Comparison of ENCODE assay signal across 16 cellular contexts in the genomic region with DNA sequence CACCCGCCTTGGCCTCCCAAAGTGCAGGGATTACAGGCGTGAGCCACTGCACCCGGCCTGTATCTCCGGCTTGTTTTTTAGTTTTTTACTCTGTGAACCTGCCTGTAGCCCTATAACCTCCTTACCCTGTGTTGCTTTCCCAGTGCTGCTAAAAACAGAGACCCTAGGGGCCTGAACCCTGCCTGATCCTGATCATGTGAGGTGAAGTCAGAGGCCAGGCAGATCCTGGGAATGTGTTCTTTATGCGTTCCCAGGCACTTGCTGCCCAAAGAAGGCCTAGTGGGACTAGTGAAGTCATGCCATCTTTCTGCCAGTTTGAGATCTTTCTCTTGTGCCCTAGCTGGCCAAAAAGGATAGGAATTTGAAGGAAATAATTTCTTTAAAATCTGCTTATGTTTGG. TPM values are rescaled to one million over a fixed set of nuclear protein-coding genes. Genes with fewer than 3 reads are reported as not detected.
DNase-seq lines count a peak whose midpoint lies in the region; ATAC-seq and TF ChIP-seq lines count a peak whose summit lies in the region.
"Had no signal": no experiment of that assay in that cellular context is flagged by ENCODE, and none has a peak within 500 bp of the region (broad histone marks: within the 10 kb centered on the region; RNA-seq: fewer than 3 reads in every experiment).

No MANE protein-coding gene starts in this region.

- no peaks in the 10 kb centered on the region for H3K9me3 Mint-ChIP-seq in activated CD4-positive, alpha-beta T cell treated with anti-CD3 and anti-CD28 coated beads for 36 hours (ENCODE audit: low read depth)
- H3K9me3 Mint-ChIP-seq in endothelial cell (ENCODE audit: unreplicated experiment) = no peaks in the 10 kb centered on the region
- H3K9me3 Mint-ChIP-seq in mesothelial cell of epicardium = no peaks in the 10 kb centered on the region

- H3K27ac ChIP-seq in tibial nerve = peak overlapping the region in 3 of 4 donors; percentile 34 to 97 (median 78)
- H3K27ac ChIP-seq: 22Rv1 had no signal

- peaks cover 27% of the 10 kb centered on the region for H3K4me1 Mint-ChIP-seq in activated CD4-positive, alpha-beta T cell treated with anti-CD3 and anti-CD28 coated beads for 36 hours
- H3K4me1 Mint-ChIP-seq in endothelial cell (ENCODE audit: unreplicated experiment) (peaks cover 16% of the 10 kb centered on the region), mesothelial cell of epicardium (peaks cover 26% of the 10 kb centered on the region)

- no peak for TF ChIP-seq POLR2A in tibial nerve (IDR thresholded peaks at IDR 0.05)

- no peak for TF ChIP-seq CTCF in endothelial cell (IDR thresholded peaks at IDR 0.05; ENCODE audit: unreplicated experiment)
- TF ChIP-seq CTCF in mesothelial cell of epicardium (IDR thresholded peaks at IDR 0.05; ENCODE audit: unreplicated experiment) = no peak
- no peak for TF ChIP-seq CTCF in tibial nerve (IDR thresholded peaks at IDR 0.05)
- TF ChIP-seq CTCF in GM10248 (IDR thresholded peaks at IDR 0.05; ENCODE audit: control extremely low read depth, extremely low read depth, low read depth, missing control alignments) = no peak

- ATAC-seq in activated CD4-positive, alpha-beta T cell treated with anti-CD3 and anti-CD28 coated beads for 36 hours = no peak
- no peak for ATAC-seq in SK-N-SH treated with all-trans-retinoic acid at 6 μM for 48 hours
- ATAC-seq: esophagus mucosa had no signal

- CTCF ChIA-PET in activated CD4-positive, alpha-beta T cell treated with anti-CD3 and anti-CD28 coated beads for 36 hours (lab: Charles Lee) = interaction anchor here (0.6 to 1.9 kb wide), 4 partner anchors 11 to 1741 kb away, joined by 3 to 4 read pairs (median 4); a partner anchor contains a TSS
- CTCF ChIA-PET in GM10248 (lab: Yijun Ruan, JAX) = no interaction called here

- peaks cover 0 to 59% (median 24%) of the 10 kb centered on the region in 4 donors for H3K4me1 ChIP-seq in tibial nerve

- no peaks in the 10 kb centered on the region for H3K27me3 ChIP-seq in tibial nerve

- POLR2A ChIA-PET in activated CD4-positive, alpha-beta T cell treated with anti-CD3 and anti-CD28 coated beads for 36 hours (lab: Charles Lee) = no interaction called here
- POLR2A ChIA-PET in GM10248 (lab: Yijun Ruan, JAX) = no interaction called here

- H3K4me3 Mint-ChIP-seq in activated CD4-positive, alpha-beta T cell treated with anti-CD3 and anti-CD28 coated beads for 36 hours = no peak overlapping the region
- no peak overlapping the region for H3K4me3 Mint-ChIP-seq in endothelial cell (ENCODE audit: unreplicated experiment)
- H3K4me3 Mint-ChIP-seq in mesothelial cell of epicardium = no peak overlapping the region

- intact Hi-C loops in activated CD4-positive, alpha-beta T cell treated with anti-CD3 and anti-CD28 coated beads for 36 hours (cut with DNase I, micrococcal nuclease) = loop anchor here (5.0 to 10.0 kb wide), 3 partner anchors 35 to 555 kb away; a partner anchor contains a TSS

- H3K4me3 ChIP-seq in tibial nerve = no peak overlapping the region

- H3K36me3 ChIP-seq in tibial nerve = peaks cover 0 to 49% (median 13%) of the 10 kb centered on the region in 3 donors

- no peak for DNase-seq in activated CD4-positive, alpha-beta T cell treated with anti-CD3 and anti-CD28 coated beads for 36 hours
- DNase-seq in activated CD4-positive, alpha-beta T cell treated with anti-CD3 and anti-CD28 coated beads, Interleukin-2, amount 50 U/mL, for 48 hours = no peak
- DNase-seq in endothelial cell (ENCODE audit: low spot score) (no peak), mesothelial cell of epicardium (ENCODE audit: low spot score in 2 of 2, unreplicated experiment in 2 of 2) (no peak), tibial nerve (ENCODE audit: low spot score in 2 of 2) (peak; percentile 43 to 54), GM10248 (ENCODE audit: extremely low spot score) (no peak), amygdala (lab: John Stamatoyannopoulos, UW) (no peak)
- DNase-seq: anterior cingulate cortex; Calu3; MV-4-11; NCI-H226; stimulated activated CD4-positive, alpha-beta T cell treated with anti-CD3 and anti-CD28 coated beads, Interleukin-4, amount 100 ng/mL, for 24 hours; T1000 had no signal

- TF ChIP-seq EP300 in tibial nerve (IDR thresholded peaks at IDR 0.05) = peak; percentile 86 to 88

- H3K27ac Mint-ChIP-seq in activated CD4-positive, alpha-beta T cell treated with anti-CD3 and anti-CD28 coated beads for 36 hours = peak overlapping the region; percentile 42
- H3K27ac Mint-ChIP-seq in endothelial cell (ENCODE audit: unreplicated experiment) = peak overlapping the region; percentile 15
- H3K27ac Mint-ChIP-seq in mesothelial cell of epicardium = peak overlapping the region; percentile 66

- 59 to 62% methylated on average over 5 of the region's 5 CpGs for WGBS in tibial nerve, 2 donors

- H3K27me3 Mint-ChIP-seq in activated CD4-positive, alpha-beta T cell treated with anti-CD3 and anti-CD28 coated beads for 36 hours = no peaks in the 10 kb centered on the region
- H3K27me3 Mint-ChIP-seq in endothelial cell (ENCODE audit: unreplicated experiment) (peaks cover 9% of the 10 kb centered on the region), mesothelial cell of epicardium (ENCODE audit: low read depth) (no peaks in the 10 kb centered on the region)

- no peaks in the 10 kb centered on the region for H3K9me3 ChIP-seq in tibial nerve

- H3K36me3 Mint-ChIP-seq in activated CD4-positive, alpha-beta T cell treated with anti-CD3 and anti-CD28 coated beads for 36 hours (ENCODE audit: low read depth) = peaks cover 58% of the 10 kb centered on the region
- H3K36me3 Mint-ChIP-seq in endothelial cell (ENCODE audit: low read depth, unreplicated experiment) (peaks cover 8% of the 10 kb centered on the region), mesothelial cell of epicardium (peaks cover 24% of the 10 kb centered on the region)

TF ChIP-seq in SK-N-SH treated with all-trans-retinoic acid at 6 μM for 48 hours, 23 proteins besides CTCF, POLR2A, EP300 and RAD21 (continues in another document):
- TF ChIP-seq CSDC2 (CRISPR knock-in tag; IDR thresholded peaks at IDR 0.05) (no peak), TCF4 (CRISPR knock-in tag; IDR thresholded peaks at IDR 0.05; ENCODE audit: borderline replicate concordance) (no peak), SNAI2 (CRISPR knock-in tag; IDR thresholded peaks at IDR 0.05) (no peak), ZC3H10 (CRISPR knock-in tag; IDR thresholded peaks at IDR 0.05) (no peak), ZNF70 (CRISPR knock-in tag; IDR thresholded peaks at IDR 0.05) (no peak), ZNF565 (CRISPR knock-in tag; conservative IDR thresholded peaks at IDR 0.05; ENCODE audit: low read depth) (no peak)
- TF ChIP-seq, protein P1, sequence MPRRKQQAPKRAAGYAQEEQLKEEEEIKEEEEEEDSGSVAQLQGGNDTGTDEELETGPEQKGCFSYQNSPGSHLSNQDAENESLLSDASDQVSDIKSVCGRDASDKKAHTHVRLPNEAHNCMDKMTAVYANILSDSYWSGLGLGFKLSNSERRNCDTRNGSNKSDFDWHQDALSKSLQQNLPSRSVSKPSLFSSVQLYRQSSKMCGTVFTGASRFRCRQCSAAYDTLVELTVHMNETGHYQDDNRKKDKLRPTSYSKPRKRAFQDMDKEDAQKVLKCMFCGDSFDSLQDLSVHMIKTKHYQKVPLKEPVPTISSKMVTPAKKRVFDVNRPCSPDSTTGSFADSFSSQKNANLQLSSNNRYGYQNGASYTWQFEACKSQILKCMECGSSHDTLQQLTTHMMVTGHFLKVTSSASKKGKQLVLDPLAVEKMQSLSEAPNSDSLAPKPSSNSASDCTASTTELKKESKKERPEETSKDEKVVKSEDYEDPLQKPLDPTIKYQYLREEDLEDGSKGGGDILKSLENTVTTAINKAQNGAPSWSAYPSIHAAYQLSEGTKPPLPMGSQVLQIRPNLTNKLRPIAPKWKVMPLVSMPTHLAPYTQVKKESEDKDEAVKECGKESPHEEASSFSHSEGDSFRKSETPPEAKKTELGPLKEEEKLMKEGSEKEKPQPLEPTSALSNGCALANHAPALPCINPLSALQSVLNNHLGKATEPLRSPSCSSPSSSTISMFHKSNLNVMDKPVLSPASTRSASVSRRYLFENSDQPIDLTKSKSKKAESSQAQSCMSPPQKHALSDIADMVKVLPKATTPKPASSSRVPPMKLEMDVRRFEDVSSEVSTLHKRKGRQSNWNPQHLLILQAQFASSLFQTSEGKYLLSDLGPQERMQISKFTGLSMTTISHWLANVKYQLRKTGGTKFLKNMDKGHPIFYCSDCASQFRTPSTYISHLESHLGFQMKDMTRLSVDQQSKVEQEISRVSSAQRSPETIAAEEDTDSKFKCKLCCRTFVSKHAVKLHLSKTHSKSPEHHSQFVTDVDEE (CRISPR knock-in tag; IDR thresholded peaks at IDR 0.05) = no peak
- TF ChIP-seq, protein P2, sequence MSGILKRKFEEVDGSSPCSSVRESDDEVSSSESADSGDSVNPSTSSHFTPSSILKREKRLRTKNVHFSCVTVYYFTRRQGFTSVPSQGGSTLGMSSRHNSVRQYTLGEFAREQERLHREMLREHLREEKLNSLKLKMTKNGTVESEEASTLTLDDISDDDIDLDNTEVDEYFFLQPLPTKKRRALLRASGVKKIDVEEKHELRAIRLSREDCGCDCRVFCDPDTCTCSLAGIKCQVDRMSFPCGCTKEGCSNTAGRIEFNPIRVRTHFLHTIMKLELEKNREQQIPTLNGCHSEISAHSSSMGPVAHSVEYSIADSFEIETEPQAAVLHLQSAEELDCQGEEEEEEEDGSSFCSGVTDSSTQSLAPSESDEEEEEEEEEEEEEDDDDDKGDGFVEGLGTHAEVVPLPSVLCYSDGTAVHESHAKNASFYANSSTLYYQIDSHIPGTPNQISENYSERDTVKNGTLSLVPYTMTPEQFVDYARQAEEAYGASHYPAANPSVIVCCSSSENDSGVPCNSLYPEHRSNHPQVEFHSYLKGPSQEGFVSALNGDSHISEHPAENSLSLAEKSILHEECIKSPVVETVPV (CRISPR knock-in tag; IDR thresholded peaks at IDR 0.05) = no peak

RNA-seq across cellular contexts. Expression of a gene that starts 4.6 kb away (rescaled TPM):
- 100 to 1,000 TPM; 145 to 225 TPM for total RNA-seq in activated CD4-positive, alpha-beta T cell treated with anti-CD3 and anti-CD28 coated beads for 36 hours
- total RNA-seq in endothelial cell (ENCODE audit: unreplicated experiment) (93.5 TPM), mesothelial cell of epicardium (98.7 to 113 TPM (median 106 TPM) in 3 replicates), tibial nerve (100 to 1,000 TPM in 1 of 4 donors, 10 to 100 TPM in 3; 85.1 to 124 (median 89.6) TPM)

RNA-seq across cellular contexts. Expression of a gene that starts 28.6 kb away (rescaled TPM):
- total RNA-seq in activated CD4-positive, alpha-beta T cell treated with anti-CD3 and anti-CD28 coated beads for 36 hours = 10 to 100 TPM; 31.0 to 35.2 TPM
- total RNA-seq in endothelial cell (ENCODE audit: unreplicated experiment) (10.3 TPM), mesothelial cell of epicardium (10.0 to 16.5 TPM (median 12.5 TPM) in 3 replicates), tibial nerve (10 to 100 TPM in 3 of 4 donors, 1 to 10 TPM in 1; 9.8 to 16.2 (median 12.2) TPM)

RNA-seq across cellular contexts. Expression of a gene that starts 48.8 kb away (rescaled TPM):
- 1 to 10 TPM in 1 of 2 experiments, under 1 TPM in 1; 0.60 to 1.0 TPM for total RNA-seq in activated CD4-positive, alpha-beta T cell treated with anti-CD3 and anti-CD28 coated beads for 36 hours
- total RNA-seq in endothelial cell (ENCODE audit: unreplicated experiment) (17.6 TPM), mesothelial cell of epicardium (42.3 to 45.9 TPM (median 42.5 TPM) in 3 replicates), tibial nerve (10 to 100 TPM; 18.4 to 55.5 (median 30.4) TPM)

Comparison
In these comparisons a context has a peak if more than half of its experiments do, and no peak if none do; other contexts are left out.
1. DNase-seq: peak in tibial nerve (2 of 2); none in activated CD4-positive, alpha-beta T cell treated with anti-CD3 and anti-CD28 coated beads for 36 hours (single experiment), activated CD4-positive, alpha-beta T cell treated with anti-CD3 and anti-CD28 coated beads, Interleukin-2, amount 50 U/mL, for 48 hours (0 of 2), endothelial cell (single experiment), mesothelial cell of epicardium (0 of 2), GM10248 (single experiment) and amygdala (0 of 56).
2. H3K27ac Mint-ChIP-seq: peak in every context shown above with its lines; median percentile 66 in mesothelial cell of epicardium; 42 in activated CD4-positive, alpha-beta T cell treated with anti-CD3 and anti-CD28 coated beads for 36 hours; 15 in endothelial cell.